2 cellular contexts compared by ENCODE assay signal in genomic region chr14:56341766-56342418, GRCh38.
TF ChIP-seq lines count a peak whose summit lies in the region.

No MANE protein-coding gene starts in this region.

TF ChIP-seq in liver, 16 proteins besides CTCF, POLR2A, EP300 and RAD21 (continued from another document):
- TF ChIP-seq REST (IDR thresholded peaks at IDR 0.05) (no peak), RXRA (IDR thresholded peaks at IDR 0.05) (no peak), GABPA (IDR thresholded peaks at IDR 0.05 in 1 of 2, conservative IDR thresholded peaks at IDR 0.05 in 1 of 2) (no peak), ZBTB33 (IDR thresholded peaks at IDR 0.05) (no peak), HNF4A (conservative IDR thresholded peaks at IDR 0.05) (no peak), JUND (IDR thresholded peaks at IDR 0.05) (no peak), TAF1 (conservative IDR thresholded peaks at IDR 0.05) (no peak), MAX (IDR thresholded peaks at IDR 0.05) (no peak), FOXA1 (IDR thresholded peaks at IDR 0.05) (no peak), FOXA2 (IDR thresholded peaks at IDR 0.05) (no peak)

TF ChIP-seq in HepG2, 621 proteins besides CTCF, POLR2A, EP300 and RAD21 (continued from another document):
- TF ChIP-seq SNAPC4 (CRISPR knock-in tag; IDR thresholded peaks at IDR 0.05) (no peak), POLR2G (IDR thresholded peaks at IDR 0.05; ENCODE audit: low read depth, low read length) (no peak), SP2 (CRISPR knock-in tag; IDR thresholded peaks at IDR 0.05) (no peak), FOXA1 (IDR thresholded peaks at IDR 0.05) (no peak), FOXA1 (CRISPR knock-in tag; IDR thresholded peaks at IDR 0.05) (no peak), HNF4G (IDR thresholded peaks at IDR 0.05; ENCODE audit: borderline replicate concordance, low read depth, low read length) (no peak), HNF4G (CRISPR knock-in tag; IDR thresholded peaks at IDR 0.05; ENCODE audit: borderline replicate concordance, low read depth) (no peak), TFE3 (CRISPR knock-in tag; IDR thresholded peaks at IDR 0.05) (no peak), ZNF557 (CRISPR knock-in tag; IDR thresholded peaks at IDR 0.05) (no peak), SALL2 (CRISPR knock-in tag; IDR thresholded peaks at IDR 0.05) (no peak), KDM2A (CRISPR knock-in tag; IDR thresholded peaks at IDR 0.05; ENCODE audit: borderline replicate concordance, low read depth) (no peak), MTA1 (CRISPR knock-in tag; IDR thresholded peaks at IDR 0.05; ENCODE audit: borderline replicate concordance) (no peak), SMAD3 (CRISPR knock-in tag; IDR thresholded peaks at IDR 0.05) (no peak)
